Comparison of ENCODE assay signal across 8 cellular contexts in genomic region chr2:32627901-32628645, GRCh38. TPM values are rescaled to one million over a fixed set of nuclear protein-coding genes. Genes with fewer than 3 reads are reported as not detected.
DNase-seq lines count a peak whose midpoint lies in the region; TF ChIP-seq lines count a peak whose summit lies in the region.

TSS of gene TTC27 (plus strand) at chr2:32628050. CDS start at chr2:32628293, 243 bp downstream.

- H3K4me2 ChIP-seq in MM.1S (ENCODE audit: low read depth, low read length), result peak within 1 kb of the TSS; percentile 99

- no peaks in the 10 kb centered on the region for H3K9me3 Mint-ChIP-seq in neural crest cell

- H3K27me3 ChIP-seq in HAP-1 (ENCODE audit: low read depth) (no peaks in the 10 kb centered on the region), MM.1S (replicated peaks; ENCODE audit: insufficient read depth, low read length) (no peaks in the 10 kb centered on the region)

- H3K4me1 ChIP-seq in ES-I3 (ENCODE audit: insufficient read depth, low read length), result no peaks in the 10 kb centered on the region
- H3K4me1 ChIP-seq in HAP-1, result no peaks in the 10 kb centered on the region
- H3K4me1 ChIP-seq in MM.1S (ENCODE audit: low read length), result no peaks in the 10 kb centered on the region

- H3K4me1 Mint-ChIP-seq in neural crest cell, result peaks cover 12% of the 10 kb centered on the region

- peak within 1 kb of the TSS; percentile 29; the same call in 1 of the 2 replicates for H3K27ac ChIP-seq in MM.1S (ENCODE audit: low read length)

- DNase-seq in HAP-1 (ENCODE audit: low spot score in 2 of 2), result peak; percentile 90 to 95
- peak; percentile 97 for DNase-seq in MM.1S
- DNase-seq in SIG-M5 (lab: John Stamatoyannopoulos, UW), result peak; percentile 89
- peak; percentile 76 for DNase-seq in activated gamma-delta T cell (lab: John Stamatoyannopoulos, UW)
- peak; percentile 94 to 98 for DNase-seq in foreskin fibroblast
- peak; percentile 85 for DNase-seq in neural crest cell (ENCODE audit: low read depth, low spot score)
- DNase-seq in stromal cell of bone marrow (ENCODE audit: low read depth), result peak; percentile 92

- H3K4me3 ChIP-seq in HAP-1 (peak within 1 kb of the TSS; percentile 67), MM.1S (ENCODE audit: low read length) (peak within 1 kb of the TSS; percentile 94), foreskin fibroblast (ENCODE audit: low read depth in 1 of 2, low read length in 2 of 2) (peak within 1 kb of the TSS; percentile 82 to 100)

- no peaks in the 10 kb centered on the region for H4K20me1 ChIP-seq in MM.1S (ENCODE audit: insufficient read depth, low read length)

- peaks cover 18% of the 10 kb centered on the region for H3K27me3 Mint-ChIP-seq in neural crest cell (ENCODE audit: low read depth)

- H3F3A ChIP-seq in MM.1S (ENCODE audit: insufficient read depth, low read length), result peaks cover 7% of the 10 kb centered on the region; the same call in 1 of the 2 replicates

- H3K36me3 ChIP-seq in ES-I3 (ENCODE audit: insufficient read depth, low read length), result no peaks in the 10 kb centered on the region
- peaks cover 5% of the 10 kb centered on the region for H3K36me3 ChIP-seq in HAP-1 (replicated peaks)
- no peaks in the 10 kb centered on the region for H3K36me3 ChIP-seq in MM.1S (replicated peaks; ENCODE audit: insufficient read depth, low read length)

- no peaks in the 10 kb centered on the region for H3K9me2 ChIP-seq in MM.1S (replicated peaks; ENCODE audit: insufficient read depth, low read length)

- peak within 1 kb of the TSS; percentile 83 for H3K27ac Mint-ChIP-seq in neural crest cell (ENCODE audit: unreplicated experiment)

- H3K9ac ChIP-seq in ES-I3 (ENCODE audit: low read depth, low read length) (peak within 1 kb of the TSS; percentile 97), MM.1S (ENCODE audit: low read length) (peak within 1 kb of the TSS; percentile 84)

- in situ Hi-C loops in HAP-1 (cut with MboI; ENCODE audit: low sequenced_read_pairs), result no loop called here

- peak within 1 kb of the TSS; percentile 99 for H2AFZ ChIP-seq in MM.1S (ENCODE audit: low read length)

- H3K4me3 Mint-ChIP-seq in neural crest cell, result peak within 1 kb of the TSS; percentile 97

- H3K9me3 ChIP-seq in ES-I3 (ENCODE audit: control insufficient read depth, insufficient read depth, low read length) (no peaks in the 10 kb centered on the region), HAP-1 (no peaks in the 10 kb centered on the region), MM.1S (replicated peaks; ENCODE audit: insufficient read depth, low read length) (no peaks in the 10 kb centered on the region)

- peaks cover 8% of the 10 kb centered on the region for H3K36me3 Mint-ChIP-seq in neural crest cell (ENCODE audit: low read depth)

- peaks cover 14% of the 10 kb centered on the region for H3K79me2 ChIP-seq in MM.1S (ENCODE audit: low read length)

- TF ChIP-seq CTCF in MM.1S (IDR thresholded peaks at IDR 0.05; ENCODE audit: low read length) (no peak), foreskin fibroblast (IDR thresholded peaks at IDR 0.05; ENCODE audit: low read depth, low read length) (no peak), neural crest cell (conservative IDR thresholded peaks at IDR 0.05) (no peak)

RNA-seq across cellular contexts. Expression of gene TTC27, which starts in this region (rescaled TPM):
- total RNA-seq in neural crest cell, result 16.5 TPM in 2 replicates

Comparison
In these comparisons a context has a peak if more than half of its experiments do, and no peak if none do; other contexts are left out.
1. Peak in every context shown above with its lines: DNase-seq, H3K4me3 ChIP-seq and H3K27ac ChIP-seq.